ENCODE assay signal across 3 cellular contexts in the genomic region with DNA sequence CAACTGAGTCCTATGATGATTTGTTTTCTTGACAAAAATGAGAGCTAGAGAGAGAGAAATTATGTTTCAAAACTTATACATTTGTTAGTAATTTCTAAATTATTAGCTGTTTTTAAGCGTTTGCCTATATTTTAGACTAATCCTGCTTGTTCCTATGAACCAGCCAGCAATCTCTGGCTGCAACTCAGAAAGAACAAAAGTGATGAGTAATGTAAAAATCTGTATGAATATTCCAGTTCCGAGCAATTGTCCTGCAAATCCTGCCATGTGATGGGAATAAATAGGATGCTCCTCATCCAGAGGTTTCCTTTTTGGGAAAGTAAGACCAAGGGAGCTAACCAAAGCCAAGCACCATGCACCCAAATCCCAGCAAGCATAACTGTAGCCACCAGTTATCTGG.
TF ChIP-seq lines count a peak whose summit lies in the region.

No MANE protein-coding gene starts in this region.

TF ChIP-seq in HepG2, 621 proteins besides CTCF, POLR2A, EP300 and RAD21:
- TF ChIP-seq ZNF260 (CRISPR knock-in tag; IDR thresholded peaks at IDR 0.05; ENCODE audit: borderline replicate concordance, low read depth) (no peak), MAFK (conservative IDR thresholded peaks at IDR 0.05 in 1 of 2, IDR thresholded peaks at IDR 0.05 in 1 of 2; ENCODE audit: low read length in 2 of 2) (peak; percentile 41 to 72), MAFF (IDR thresholded peaks at IDR 0.05; ENCODE audit: low read depth, low read length) (peak; percentile 52)

TF ChIP-seq in A549, 52 proteins besides CTCF, POLR2A, EP300 and RAD21:
- TF ChIP-seq HEYL (CRISPR knock-in tag; IDR thresholded peaks at IDR 0.05) (no peak), JUN (IDR thresholded peaks at IDR 0.05) (no peak), ZFP36 (IDR thresholded peaks at IDR 0.05; ENCODE audit: borderline replicate concordance, partially characterized antibody) (no peak), SMC3 (IDR thresholded peaks at IDR 0.05) (no peak), RARB (CRISPR knock-in tag; IDR thresholded peaks at IDR 0.05) (no peak), MAFK (IDR thresholded peaks at IDR 0.05; ENCODE audit: partially characterized antibody) (peak; percentile 57), TP53 (CRISPR knock-in tag; IDR thresholded peaks at IDR 0.05) (no peak)
- TF ChIP-seq, protein P1, sequence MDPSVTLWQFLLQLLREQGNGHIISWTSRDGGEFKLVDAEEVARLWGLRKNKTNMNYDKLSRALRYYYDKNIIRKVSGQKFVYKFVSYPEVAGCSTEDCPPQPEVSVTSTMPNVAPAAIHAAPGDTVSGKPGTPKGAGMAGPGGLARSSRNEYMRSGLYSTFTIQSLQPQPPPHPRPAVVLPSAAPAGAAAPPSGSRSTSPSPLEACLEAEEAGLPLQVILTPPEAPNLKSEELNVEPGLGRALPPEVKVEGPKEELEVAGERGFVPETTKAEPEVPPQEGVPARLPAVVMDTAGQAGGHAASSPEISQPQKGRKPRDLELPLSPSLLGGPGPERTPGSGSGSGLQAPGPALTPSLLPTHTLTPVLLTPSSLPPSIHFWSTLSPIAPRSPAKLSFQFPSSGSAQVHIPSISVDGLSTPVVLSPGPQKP (IDR thresholded peaks at IDR 0.05; ENCODE audit: low read depth, low read length): no peak

TF ChIP-seq in IMR-90, 13 proteins besides CTCF, POLR2A, EP300 and RAD21:
- TF ChIP-seq BHLHE40 (IDR thresholded peaks at IDR 0.05; ENCODE audit: low read depth, low read length): no peak
- TF ChIP-seq MAFK (IDR thresholded peaks at IDR 0.05; ENCODE audit: low read depth, low read length): peak; percentile 23; the same call in 1 of the 2 replicates
- TF ChIP-seq MAZ (IDR thresholded peaks at IDR 0.05; ENCODE audit: borderline replicate concordance, low read depth, low read length): no peak
- no peak for TF ChIP-seq FOS (IDR thresholded peaks at IDR 0.05; ENCODE audit: low read depth, low read length)
- TF ChIP-seq RCOR1 (IDR thresholded peaks at IDR 0.05; ENCODE audit: insufficient replicate concordance, low read length): no peak
- TF ChIP-seq NFE2L2 (IDR thresholded peaks at IDR 0.05; ENCODE audit: low read depth, low read length): no peak
TF ChIP-seq in IMR-90: peak in this region for 1.
